1 cellular context compared by ENCODE assay signal in the genomic region with DNA sequence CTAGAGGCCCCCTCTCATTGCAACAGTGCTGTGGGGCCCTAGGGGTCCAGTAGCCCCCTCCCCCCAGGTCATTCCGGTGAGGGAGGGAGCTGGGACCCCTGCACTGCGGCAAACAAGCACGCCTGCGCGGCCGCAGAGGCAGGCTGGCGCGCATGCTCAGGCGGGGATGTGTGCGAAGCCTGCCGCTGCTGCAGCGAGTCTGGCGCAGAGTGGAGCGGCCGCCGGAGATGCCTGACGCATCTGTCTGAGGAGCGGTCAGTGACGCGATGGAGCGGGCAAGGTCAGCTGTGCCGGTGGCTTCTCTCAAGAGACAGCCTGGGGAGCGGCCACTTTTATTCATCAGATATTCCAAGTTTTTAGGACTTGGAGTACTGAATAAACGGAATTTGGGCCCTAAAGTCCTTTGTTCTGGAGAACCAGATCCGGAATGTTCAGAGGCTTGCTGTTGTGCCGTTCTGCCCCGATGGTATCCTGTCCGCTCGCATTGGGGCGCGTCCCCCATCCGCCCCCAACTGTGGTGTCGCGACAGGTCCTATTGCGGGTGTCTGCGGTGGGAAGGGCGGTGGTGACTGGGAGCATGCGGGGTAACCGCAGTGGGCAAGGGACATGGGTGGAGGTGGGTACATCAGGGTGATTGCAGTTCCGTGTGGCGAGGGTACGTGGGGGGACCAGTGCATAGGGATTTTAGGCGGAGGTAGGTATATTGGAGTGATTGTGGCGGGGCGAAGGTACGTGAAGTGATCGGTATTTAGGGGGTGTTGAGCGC.
A peak's percentile ranks its signal among the peaks of the same experiment; 100 is the strongest.
TF ChIP-seq lines count a peak whose summit lies in the region.

Gene SNRPN, plus strand, starts transcription at position 205 of the 766 bp plus-strand sequence. CDS start 19,467 bp downstream, outside the sequence.
A gene with protein sequence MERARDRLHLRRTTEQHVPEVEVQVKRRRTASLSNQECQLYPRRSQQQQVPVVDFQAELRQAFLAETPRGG (plus strand): TSS at position 205 of the 766 bp plus-strand sequence. CDS start 62 bp downstream, at position 267.

TF ChIP-seq in HepG2, 621 proteins besides CTCF, POLR2A, EP300 and RAD21 (continued from another document and continues in another):
- TF ChIP-seq, protein P1, sequence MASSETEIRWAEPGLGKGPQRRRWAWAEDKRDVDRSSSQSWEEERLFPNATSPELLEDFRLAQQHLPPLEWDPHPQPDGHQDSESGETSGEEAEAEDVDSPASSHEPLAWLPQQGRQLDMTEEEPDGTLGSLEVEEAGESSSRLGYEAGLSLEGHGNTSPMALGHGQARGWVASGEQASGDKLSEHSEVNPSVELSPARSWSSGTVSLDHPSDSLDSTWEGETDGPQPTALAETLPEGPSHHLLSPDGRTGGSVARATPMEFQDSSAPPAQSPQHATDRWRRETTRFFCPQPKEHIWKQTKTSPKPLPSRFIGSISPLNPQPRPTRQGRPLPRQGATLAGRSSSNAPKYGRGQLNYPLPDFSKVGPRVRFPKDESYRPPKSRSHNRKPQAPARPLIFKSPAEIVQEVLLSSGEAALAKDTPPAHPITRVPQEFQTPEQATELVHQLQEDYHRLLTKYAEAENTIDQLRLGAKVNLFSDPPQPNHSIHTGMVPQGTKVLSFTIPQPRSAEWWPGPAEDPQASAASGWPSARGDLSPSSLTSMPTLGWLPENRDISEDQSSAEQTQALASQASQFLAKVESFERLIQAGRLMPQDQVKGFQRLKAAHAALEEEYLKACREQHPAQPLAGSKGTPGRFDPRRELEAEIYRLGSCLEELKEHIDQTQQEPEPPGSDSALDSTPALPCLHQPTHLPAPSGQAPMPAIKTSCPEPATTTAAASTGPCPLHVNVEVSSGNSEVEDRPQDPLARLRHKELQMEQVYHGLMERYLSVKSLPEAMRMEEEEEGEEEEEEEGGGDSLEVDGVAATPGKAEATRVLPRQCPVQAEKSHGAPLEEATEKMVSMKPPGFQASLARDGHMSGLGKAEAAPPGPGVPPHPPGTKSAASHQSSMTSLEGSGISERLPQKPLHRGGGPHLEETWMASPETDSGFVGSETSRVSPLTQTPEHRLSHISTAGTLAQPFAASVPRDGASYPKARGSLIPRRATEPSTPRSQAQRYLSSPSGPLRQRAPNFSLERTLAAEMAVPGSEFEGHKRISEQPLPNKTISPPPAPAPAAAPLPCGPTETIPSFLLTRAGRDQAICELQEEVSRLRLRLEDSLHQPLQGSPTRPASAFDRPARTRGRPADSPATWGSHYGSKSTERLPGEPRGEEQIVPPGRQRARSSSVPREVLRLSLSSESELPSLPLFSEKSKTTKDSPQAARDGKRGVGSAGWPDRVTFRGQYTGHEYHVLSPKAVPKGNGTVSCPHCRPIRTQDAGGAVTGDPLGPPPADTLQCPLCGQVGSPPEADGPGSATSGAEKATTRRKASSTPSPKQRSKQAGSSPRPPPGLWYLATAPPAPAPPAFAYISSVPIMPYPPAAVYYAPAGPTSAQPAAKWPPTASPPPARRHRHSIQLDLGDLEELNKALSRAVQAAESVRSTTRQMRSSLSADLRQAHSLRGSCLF (CRISPR knock-in tag; IDR thresholded peaks at IDR 0.05; ENCODE audit: borderline replicate concordance), result no peak
- TF ChIP-seq SSRP1 (CRISPR knock-in tag; IDR thresholded peaks at IDR 0.05) (no peak), CBX2 (IDR thresholded peaks at IDR 0.05; ENCODE audit: low read depth, low read length) (no peak), CBX2 (CRISPR knock-in tag; IDR thresholded peaks at IDR 0.05; ENCODE audit: low read depth) (no peak), SKI (IDR thresholded peaks at IDR 0.05; ENCODE audit: partially characterized antibody) (no peak), PHF20 (CRISPR knock-in tag; IDR thresholded peaks at IDR 0.05) (no peak), FIP1L1 (IDR thresholded peaks at IDR 0.05; ENCODE audit: borderline replicate concordance, insufficient read depth, low read depth, low read length) (no peak), YEATS4 (CRISPR knock-in tag; IDR thresholded peaks at IDR 0.05; ENCODE audit: borderline replicate concordance) (no peak), MIER3 (CRISPR knock-in tag; IDR thresholded peaks at IDR 0.05; ENCODE audit: borderline replicate concordance) (no peak), ZFP36L1 (CRISPR knock-in tag; IDR thresholded peaks at IDR 0.05) (no peak), ZNF329 (CRISPR knock-in tag; IDR thresholded peaks at IDR 0.05; ENCODE audit: low read depth) (no peak), ZNF550 (CRISPR knock-in tag; IDR thresholded peaks at IDR 0.05; ENCODE audit: borderline replicate concordance) (no peak), PITX1 (CRISPR knock-in tag; IDR thresholded peaks at IDR 0.05) (no peak), ZNF576 (CRISPR knock-in tag; IDR thresholded peaks at IDR 0.05) (no peak), SP2 (CRISPR knock-in tag; IDR thresholded peaks at IDR 0.05) (no peak), SALL2 (CRISPR knock-in tag; IDR thresholded peaks at IDR 0.05) (no peak; the same call in 1 of the 2 replicates), YEATS2 (CRISPR knock-in tag; IDR thresholded peaks at IDR 0.05; ENCODE audit: borderline replicate concordance) (no peak), ATRX (CRISPR knock-in tag; IDR thresholded peaks at IDR 0.05; ENCODE audit: borderline replicate concordance) (no peak), ZNF260 (CRISPR knock-in tag; IDR thresholded peaks at IDR 0.05; ENCODE audit: borderline replicate concordance, low read depth) (no peak), ZBTB1 (CRISPR knock-in tag; IDR thresholded peaks at IDR 0.05; ENCODE audit: borderline replicate concordance) (no peak), ZKSCAN8 (CRISPR knock-in tag; IDR thresholded peaks at IDR 0.05; ENCODE audit: borderline replicate concordance) (no peak), ZNF589 (CRISPR knock-in tag; conservative IDR thresholded peaks at IDR 0.05) (no peak), ZNF572 (CRISPR knock-in tag; IDR thresholded peaks at IDR 0.05) (no peak), CCDC6 (CRISPR knock-in tag; IDR thresholded peaks at IDR 0.05) (no peak), KDM3A (CRISPR knock-in tag; IDR thresholded peaks at IDR 0.05; ENCODE audit: low read depth) (no peak), KDM2A (CRISPR knock-in tag; IDR thresholded peaks at IDR 0.05; ENCODE audit: borderline replicate concordance, low read depth) (peak; percentile 60; the same call in 1 of the 2 replicates), CEBPZ (IDR thresholded peaks at IDR 0.05; ENCODE audit: low read length) (no peak), TCF7 (IDR thresholded peaks at IDR 0.05; ENCODE audit: low read depth) (no peak), ZFP41 (CRISPR knock-in tag; IDR thresholded peaks at IDR 0.05; ENCODE audit: borderline replicate concordance) (no peak), PAWR (CRISPR knock-in tag; IDR thresholded peaks at IDR 0.05; ENCODE audit: borderline replicate concordance) (no peak), RELA (CRISPR knock-in tag; IDR thresholded peaks at IDR 0.05) (no peak), IRX3 (CRISPR knock-in tag; IDR thresholded peaks at IDR 0.05; ENCODE audit: borderline replicate concordance, low read depth) (no peak), RBM22 (optimal IDR thresholded peaks at IDR 0.05; ENCODE audit: low read length) (no peak), U2AF1 (optimal IDR thresholded peaks at IDR 0.05; ENCODE audit: low read depth, low read length) (no peak)
- TF ChIP-seq, protein P2, sequence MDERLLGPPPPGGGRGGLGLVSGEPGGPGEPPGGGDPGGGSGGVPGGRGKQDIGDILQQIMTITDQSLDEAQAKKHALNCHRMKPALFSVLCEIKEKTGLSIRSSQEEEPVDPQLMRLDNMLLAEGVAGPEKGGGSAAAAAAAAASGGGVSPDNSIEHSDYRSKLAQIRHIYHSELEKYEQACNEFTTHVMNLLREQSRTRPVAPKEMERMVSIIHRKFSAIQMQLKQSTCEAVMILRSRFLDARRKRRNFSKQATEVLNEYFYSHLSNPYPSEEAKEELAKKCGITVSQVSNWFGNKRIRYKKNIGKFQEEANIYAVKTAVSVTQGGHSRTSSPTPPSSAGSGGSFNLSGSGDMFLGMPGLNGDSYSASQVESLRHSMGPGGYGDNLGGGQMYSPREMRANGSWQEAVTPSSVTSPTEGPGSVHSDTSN (CRISPR knock-in tag; IDR thresholded peaks at IDR 0.05), result no peak
- TF ChIP-seq, protein P3, sequence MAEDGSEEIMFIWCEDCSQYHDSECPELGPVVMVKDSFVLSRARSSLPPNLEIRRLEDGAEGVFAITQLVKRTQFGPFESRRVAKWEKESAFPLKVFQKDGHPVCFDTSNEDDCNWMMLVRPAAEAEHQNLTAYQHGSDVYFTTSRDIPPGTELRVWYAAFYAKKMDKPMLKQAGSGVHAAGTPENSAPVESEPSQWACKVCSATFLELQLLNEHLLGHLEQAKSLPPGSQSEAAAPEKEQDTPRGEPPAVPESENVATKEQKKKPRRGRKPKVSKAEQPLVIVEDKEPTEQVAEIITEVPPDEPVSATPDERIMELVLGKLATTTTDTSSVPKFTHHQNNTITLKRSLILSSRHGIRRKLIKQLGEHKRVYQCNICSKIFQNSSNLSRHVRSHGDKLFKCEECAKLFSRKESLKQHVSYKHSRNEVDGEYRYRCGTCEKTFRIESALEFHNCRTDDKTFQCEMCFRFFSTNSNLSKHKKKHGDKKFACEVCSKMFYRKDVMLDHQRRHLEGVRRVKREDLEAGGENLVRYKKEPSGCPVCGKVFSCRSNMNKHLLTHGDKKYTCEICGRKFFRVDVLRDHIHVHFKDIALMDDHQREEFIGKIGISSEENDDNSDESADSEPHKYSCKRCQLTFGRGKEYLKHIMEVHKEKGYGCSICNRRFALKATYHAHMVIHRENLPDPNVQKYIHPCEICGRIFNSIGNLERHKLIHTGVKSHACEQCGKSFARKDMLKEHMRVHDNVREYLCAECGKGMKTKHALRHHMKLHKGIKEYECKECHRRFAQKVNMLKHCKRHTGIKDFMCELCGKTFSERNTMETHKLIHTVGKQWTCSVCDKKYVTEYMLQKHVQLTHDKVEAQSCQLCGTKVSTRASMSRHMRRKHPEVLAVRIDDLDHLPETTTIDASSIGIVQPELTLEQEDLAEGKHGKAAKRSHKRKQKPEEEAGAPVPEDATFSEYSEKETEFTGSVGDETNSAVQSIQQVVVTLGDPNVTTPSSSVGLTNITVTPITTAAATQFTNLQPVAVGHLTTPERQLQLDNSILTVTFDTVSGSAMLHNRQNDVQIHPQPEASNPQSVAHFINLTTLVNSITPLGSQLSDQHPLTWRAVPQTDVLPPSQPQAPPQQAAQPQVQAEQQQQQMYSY (CRISPR knock-in tag; IDR thresholded peaks at IDR 0.05), result no peak
- TF ChIP-seq, protein P4, sequence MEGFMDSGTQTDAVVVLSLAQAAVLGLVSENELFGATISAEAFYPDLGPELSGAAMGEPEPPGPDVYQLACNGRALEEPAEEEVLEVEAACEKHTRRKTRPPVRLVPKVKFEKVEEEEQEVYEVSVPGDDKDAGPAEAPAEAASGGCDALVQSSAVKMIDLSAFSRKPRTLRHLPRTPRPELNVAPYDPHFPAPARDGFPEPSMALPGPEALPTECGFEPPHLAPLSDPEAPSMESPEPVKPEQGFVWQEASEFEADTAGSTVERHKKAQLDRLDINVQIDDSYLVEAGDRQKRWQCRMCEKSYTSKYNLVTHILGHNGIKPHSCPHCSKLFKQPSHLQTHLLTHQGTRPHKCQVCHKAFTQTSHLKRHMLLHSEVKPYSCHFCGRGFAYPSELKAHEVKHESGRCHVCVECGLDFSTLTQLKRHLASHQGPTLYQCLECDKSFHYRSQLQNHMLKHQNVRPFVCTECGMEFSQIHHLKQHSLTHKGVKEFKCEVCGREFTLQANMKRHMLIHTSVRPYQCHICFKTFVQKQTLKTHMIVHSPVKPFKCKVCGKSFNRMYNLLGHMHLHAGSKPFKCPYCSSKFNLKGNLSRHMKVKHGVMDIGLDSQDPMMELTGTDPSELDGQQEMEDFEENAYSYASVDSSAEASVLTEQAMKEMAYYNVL (CRISPR knock-in tag; IDR thresholded peaks at IDR 0.05; ENCODE audit: borderline replicate concordance), result no peak
- TF ChIP-seq, protein P5, sequence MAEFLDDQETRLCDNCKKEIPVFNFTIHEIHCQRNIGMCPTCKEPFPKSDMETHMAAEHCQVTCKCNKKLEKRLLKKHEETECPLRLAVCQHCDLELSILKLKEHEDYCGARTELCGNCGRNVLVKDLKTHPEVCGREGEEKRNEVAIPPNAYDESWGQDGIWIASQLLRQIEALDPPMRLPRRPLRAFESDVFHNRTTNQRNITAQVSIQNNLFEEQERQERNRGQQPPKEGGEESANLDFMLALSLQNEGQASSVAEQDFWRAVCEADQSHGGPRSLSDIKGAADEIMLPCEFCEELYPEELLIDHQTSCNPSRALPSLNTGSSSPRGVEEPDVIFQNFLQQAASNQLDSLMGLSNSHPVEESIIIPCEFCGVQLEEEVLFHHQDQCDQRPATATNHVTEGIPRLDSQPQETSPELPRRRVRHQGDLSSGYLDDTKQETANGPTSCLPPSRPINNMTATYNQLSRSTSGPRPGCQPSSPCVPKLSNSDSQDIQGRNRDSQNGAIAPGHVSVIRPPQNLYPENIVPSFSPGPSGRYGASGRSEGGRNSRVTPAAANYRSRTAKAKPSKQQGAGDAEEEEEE (CRISPR knock-in tag; IDR thresholded peaks at IDR 0.05; ENCODE audit: borderline replicate concordance), result no peak
- TF ChIP-seq, protein P6, sequence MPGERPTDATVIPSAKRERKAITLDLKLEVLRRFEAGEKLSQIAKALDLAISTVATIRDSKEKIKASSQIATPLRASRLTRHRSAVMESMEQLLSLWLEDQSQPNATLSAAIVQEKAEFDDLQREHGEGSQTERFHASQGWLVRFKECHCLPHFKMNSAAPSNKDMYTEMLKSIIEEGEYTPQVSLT (CRISPR knock-in tag; IDR thresholded peaks at IDR 0.05; ENCODE audit: borderline replicate concordance, low read depth), result no peak
